Comparison of ENCODE assay signal across 14 cellular contexts in genomic region chr17:31574458-31574857, GRCh38.
"Had no signal": no experiment of that assay in that cellular context is flagged by ENCODE, and none has a peak within 500 bp of the region (broad histone marks: within the 10 kb centered on the region; RNA-seq: fewer than 3 reads in every experiment).

No MANE protein-coding gene starts in this region.

- DNase-seq: activated CD4-positive, alpha-beta T cell treated with anti-CD3 and anti-CD28 coated beads, Interleukin-2, amount 50 U/mL, for 4 hours; activated effector memory CD4-positive, alpha-beta T cell treated with Interleukin-2 at 50 U/mL for 16 hours; activated T-cell treated with anti-CD3 and anti-CD28 coated beads, Interleukin-2, amount 50 U/mL, for 1 hour; amygdala; foreskin keratinocyte; left cardiac atrium; lower lobe of right lung; midbrain; naive B cell; right cardiac atrium; spleen; stimulated activated CD4-positive, alpha-beta T cell treated with anti-CD3 and anti-CD28 coated beads, Interleukin-1b, Interleukin-23, amount 100 ng/mL, for 48 hours; T-helper 17 cell; upper lobe of right lung had no signal

- H3K4me1 ChIP-seq: foreskin keratinocyte had no signal

- H3K36me3 ChIP-seq: lower lobe of right lung, upper lobe of right lung had no signal

- H3K27ac ChIP-seq: foreskin keratinocyte, lower lobe of right lung, spleen, upper lobe of right lung had no signal

- H3K9me3 ChIP-seq: lower lobe of right lung, spleen, upper lobe of right lung had no signal

- H3K4me3 ChIP-seq: lower lobe of right lung, spleen, upper lobe of right lung had no signal

- H3K27me3 ChIP-seq: foreskin keratinocyte, spleen, upper lobe of right lung had no signal
